ENCODE assay signal across 26 cellular contexts in genomic region chr18:22417496-22418188, GRCh38. TPM values are rescaled to one million over a fixed set of nuclear protein-coding genes. Genes with fewer than 3 reads are reported as not detected.
DNase-seq lines count a peak whose midpoint lies in the region; ATAC-seq and TF ChIP-seq lines count a peak whose summit lies in the region.
"Had no signal": no experiment of that assay in that cellular context is flagged by ENCODE, and none has a peak within 500 bp of the region (broad histone marks: within the 10 kb centered on the region; RNA-seq: fewer than 3 reads in every experiment).

CTAGE1 (minus strand) TSS chr18:22417915; CDS start chr18:22417811, 104 bp downstream.

- H3K36me3 Mint-ChIP-seq in H9 (ENCODE audit: insufficient read depth in 1 of 3, low read depth in 3 of 3) (peaks cover 0 to 9% (median 2%) of the 10 kb centered on the region in 3 experiments; a peak in 1 of 7 replicates), chondrocyte (ENCODE audit: low read depth) (no peaks in the 10 kb centered on the region)
- H3K36me3 Mint-ChIP-seq: activated naive CD4-positive, alpha-beta T cell treated with anti-CD3 and anti-CD28 coated beads, Interleukin-2, amount 50 U/mL, for 24 hours; naive B cell; type B pancreatic cell had no signal

- H3T11ph ChIP-seq in H9 (ENCODE audit: low read length) = no peak within 1 kb of the TSS

- no peaks in the 10 kb centered on the region for H3K27me3 ChIP-seq in H9 (ENCODE audit: insufficient read depth, low read length)
- H3K27me3 ChIP-seq: pancreas, right atrium auricular region had no signal

- no peak within 1 kb of the TSS for H3K23ac ChIP-seq in H9 (ENCODE audit: insufficient read length, low read depth, low read length)

- WGBS in H9 (ENCODE audit: extremely low coverage, insufficient read length, low lambda C conversion rate) = no CpG with 5 or more reads among the region's 24 CpGs
- WGBS in lower leg skin, 2 donors = 81 to 88% methylated on average over 24 of the region's 24 CpGs

- H3K4me1 Mint-ChIP-seq in H9 (peaks cover 0 to 3% of the 10 kb centered on the region in 2 experiments; a peak in 1 of 4 replicates), chondrocyte (ENCODE audit: low read depth) (peaks cover 13% of the 10 kb centered on the region)
- H3K4me1 Mint-ChIP-seq: activated CD4-positive, alpha-beta T cell treated with anti-CD3 and anti-CD28 coated beads for 36 hours; activated naive CD4-positive, alpha-beta T cell treated with anti-CD3 and anti-CD28 coated beads, Interleukin-2, amount 50 U/mL, for 24 hours; naive B cell had no signal

- DNase-seq in AG10803 (ENCODE audit: low read depth) (peak; percentile 75), H9 (peak; percentile 91), chondrocyte (ENCODE audit: low spot score) (no peak), lower leg skin (ENCODE audit: low spot score in 2 of 2) (no peak), cerebellum (ENCODE audit: low spot score) (no peak), DMS53 (lab: John Stamatoyannopoulos, UW) (no peak)
- DNase-seq in activated CD8-positive, alpha-beta memory T cell treated with anti-CD3 and anti-CD28 coated beads, Interleukin-2, amount 50 U/mL, for 48 hours = no peak
- DNase-seq: activated CD4-positive, alpha-beta T cell treated with anti-CD3 and anti-CD28 coated beads for 36 hours; activated T-cell treated with anti-CD3 and anti-CD28 coated beads, Interleukin-2, amount 50 U/mL, for 48 hours; C1 segment of cervical spinal cord; Calu3; effector memory CD8-positive, alpha-beta T cell; esophagus squamous epithelium; left cardiac atrium; MM.1S; naive B cell; NCI-H1436; pancreas had no signal

- no peak within 1 kb of the TSS for H4K5ac ChIP-seq in H9 (ENCODE audit: insufficient read length, low read depth, low read length)

- H3K14ac ChIP-seq in H9 (ENCODE audit: insufficient read depth, low read length) = no peak within 1 kb of the TSS

- H3K4me3 Mint-ChIP-seq in H9 = no peak within 1 kb of the TSS
- no peak within 1 kb of the TSS for H3K4me3 Mint-ChIP-seq in chondrocyte (ENCODE audit: unreplicated experiment)
- H3K4me3 Mint-ChIP-seq: activated CD4-positive, alpha-beta T cell treated with anti-CD3 and anti-CD28 coated beads for 36 hours; activated naive CD4-positive, alpha-beta T cell treated with anti-CD3 and anti-CD28 coated beads, Interleukin-2, amount 50 U/mL, for 24 hours; effector memory CD8-positive, alpha-beta T cell; naive B cell; T-helper 1 cell treated with Interleukin-12 subunit alpha and Interleukin-12 subunit beta and Interleukin-4 antibody, amounts not matched to agents 30 μg/mL and 1 μg/mL, for 36 hours; type B pancreatic cell had no signal

- H3K9ac ChIP-seq in H9 (ENCODE audit: extremely low read depth, insufficient read length, low read length) = no peak within 1 kb of the TSS

- no peaks in the 10 kb centered on the region for H3K9me3 ChIP-seq in H9 (ENCODE audit: control insufficient read depth, low read depth, low read length)
- H3K9me3 ChIP-seq: esophagus squamous epithelium, pancreas, right atrium auricular region had no signal

- H2BK15ac ChIP-seq in H9 (ENCODE audit: low read depth, low read length) = no peak within 1 kb of the TSS

- no peak within 1 kb of the TSS for H3K56ac ChIP-seq in H9 (ENCODE audit: insufficient read length, low read depth, low read length)

- no peak within 1 kb of the TSS for H4K8ac ChIP-seq in H9 (replicated peaks; ENCODE audit: insufficient read length, low read depth, low read length)

- no peaks in the 10 kb centered on the region for H3K79me1 ChIP-seq in H9 (ENCODE audit: insufficient read depth, low read depth, low read length, poor library complexity, severe bottlenecking)

- TF ChIP-seq POLR2A in lower leg skin (IDR thresholded peaks at IDR 0.05) = no peak

- no peak within 1 kb of the TSS for H2BK20ac ChIP-seq in H9 (ENCODE audit: low read depth, low read length, poor library complexity, severe bottlenecking)

- H3K27me3 Mint-ChIP-seq in H9 (ENCODE audit: low read depth) (peaks cover 28% of the 10 kb centered on the region), chondrocyte (ENCODE audit: low read depth) (no peaks in the 10 kb centered on the region)
- H3K27me3 Mint-ChIP-seq: activated CD4-positive, alpha-beta T cell treated with anti-CD3 and anti-CD28 coated beads for 36 hours had no signal

- no peaks in the 10 kb centered on the region for H3K4me1 ChIP-seq in H9 (ENCODE audit: insufficient read depth, low read length)

- TF ChIP-seq CTCF in AG10803 (conservative IDR thresholded peaks at IDR 0.05; ENCODE audit: low read length) = no peak
- no peak for TF ChIP-seq CTCF in H9 (conservative IDR thresholded peaks at IDR 0.05)
- TF ChIP-seq CTCF in chondrocyte (IDR thresholded peaks at IDR 0.05) = no peak
- TF ChIP-seq CTCF in lower leg skin (IDR thresholded peaks at IDR 0.05) = no peak

- H3K23me2 ChIP-seq in H9 (ENCODE audit: insufficient read length, low read depth, low read length, poor library complexity, severe bottlenecking) = no peaks in the 10 kb centered on the region

- no peak within 1 kb of the TSS for H3K27ac ChIP-seq in H9 (ENCODE audit: insufficient read length, low read depth, low read length)
- H3K27ac ChIP-seq: esophagus squamous epithelium, pancreas, right atrium auricular region had no signal

- intact Hi-C loops in lower leg skin (cut with DNase I; ENCODE audit: low total_unique reads) = no loop called here

- no peaks in the 10 kb centered on the region for H3K79me2 ChIP-seq in H9 (ENCODE audit: insufficient read depth, low read length)

- H2AFZ ChIP-seq in H9 (ENCODE audit: low read length) = no peak within 1 kb of the TSS

- H2BK12ac ChIP-seq in H9 (ENCODE audit: insufficient read length, low read depth, low read length) = no peak within 1 kb of the TSS

- no peak within 1 kb of the TSS for H3K4me2 ChIP-seq in H9 (ENCODE audit: insufficient read depth, insufficient read length, low read length)

- H2AK5ac ChIP-seq in H9 (ENCODE audit: insufficient read length, low read length) = no peak within 1 kb of the TSS

- H2BK5ac ChIP-seq in H9 (ENCODE audit: insufficient read length, low read length) = no peak within 1 kb of the TSS

- peak within 1 kb of the TSS; percentile 7 for H2BK120ac ChIP-seq in H9 (ENCODE audit: low read depth, low read length, poor library complexity, severe bottlenecking)

- H3K9me3 Mint-ChIP-seq in H9 (peaks cover 3 to 6% of the 10 kb centered on the region in 2 experiments; a peak in 3 of 5 replicates), chondrocyte (ENCODE audit: low read depth) (peaks cover 2% of the 10 kb centered on the region)

- no peak for ATAC-seq in GM19397 (IDR thresholded peaks at IDR 0.05; ENCODE audit: unreplicated experiment)
- ATAC-seq: activated CD4-positive, alpha-beta T cell treated with anti-CD3 and anti-CD28 coated beads for 36 hours; effector memory CD8-positive, alpha-beta T cell; left cardiac atrium; pancreas had no signal

- H3K27ac Mint-ChIP-seq in H9 = no peak within 1 kb of the TSS
- H3K27ac Mint-ChIP-seq in chondrocyte (ENCODE audit: unreplicated experiment) = peak within 1 kb of the TSS; percentile 8
- H3K27ac Mint-ChIP-seq: activated CD4-positive, alpha-beta T cell treated with anti-CD3 and anti-CD28 coated beads for 36 hours; activated naive CD4-positive, alpha-beta T cell treated with anti-CD3 and anti-CD28 coated beads, Interleukin-2, amount 50 U/mL, for 24 hours; effector memory CD8-positive, alpha-beta T cell; naive B cell; T-helper 1 cell treated with Interleukin-12 subunit alpha and Interleukin-12 subunit beta and Interleukin-4 antibody, amounts not matched to agents 30 μg/mL and 1 μg/mL, for 36 hours; type B pancreatic cell had no signal

- no peaks in the 10 kb centered on the region for H4K20me1 ChIP-seq in H9 (ENCODE audit: control insufficient read depth, insufficient read depth, insufficient read length)

- no peak within 1 kb of the TSS for H4K91ac ChIP-seq in H9 (ENCODE audit: insufficient read length, low read depth, low read length)

- no peak within 1 kb of the TSS for H3K18ac ChIP-seq in H9 (ENCODE audit: insufficient read length, low read depth, low read length)

- H3K4me3 ChIP-seq in AG10803 (ENCODE audit: low read length) (no peak within 1 kb of the TSS), lower leg skin (ENCODE audit: low read depth, poor library complexity, severe bottlenecking) (peak within 1 kb of the TSS; percentile 4)
- H3K4me3 ChIP-seq: esophagus squamous epithelium, pancreas, right atrium auricular region had no signal

- no peak within 1 kb of the TSS for H3K4ac ChIP-seq in H9 (ENCODE audit: low read depth, low read length)

RNA-seq across cellular contexts. Expression of gene CTAGE1, which starts in this region (rescaled TPM):
- total RNA-seq in H9 (2021) = not detected in 2 replicates
- 0.12 to 0.13 TPM in 2 of 3 replicates, not detected in the other for total RNA-seq in chondrocyte
- total RNA-seq in lower leg skin = not detected
- not detected for total RNA-seq in cerebellum
- total RNA-seq: A673; activated CD4-positive, alpha-beta T cell treated with anti-CD3 and anti-CD28 coated beads for 36 hours; activated CD8-positive, alpha-beta memory T cell treated with anti-CD3 and anti-CD28 coated beads for 36 hours; Calu3; esophagus squamous epithelium; left cardiac atrium; mesenteric fat pad; pancreas had no signal

Comparison
In these comparisons a context has a peak if more than half of its experiments do, and no peak if none do; other contexts are left out.
1. Peak in DNase-seq in H9; RNA of the gene not detected or under 1 TPM.